Comparison of ENCODE assay signal across 6 cellular contexts in genomic region chr2:176131617-176132396, GRCh38. TPM values are rescaled to one million over a fixed set of nuclear protein-coding genes. Genes with fewer than 3 reads are reported as not detected.
DNase-seq lines count a peak whose midpoint lies in the region; ATAC-seq, FAIRE-seq and TF ChIP-seq lines count a peak whose summit lies in the region.

No MANE protein-coding gene starts in this region.

- peaks cover 28% of the 10 kb centered on the region for H3K27me3 ChIP-seq in colonic mucosa

- H3K4me3 Mint-ChIP-seq in stimulated activated naive CD8-positive, alpha-beta T cell treated with anti-CD3 and anti-CD28 coated beads, Interleukin-15, Interleukin-2, amounts not matched to agents 100 ng/mL and 50 ng/mL, for 24 hours: peak overlapping the region; percentile 80

- peak; percentile 45 for FAIRE-seq in islet of Langerhans (lab: Jason Lieb, UNC)

- no peak for ATAC-seq in stimulated activated naive CD8-positive, alpha-beta T cell treated with anti-CD3 and anti-CD28 coated beads, Interleukin-15, Interleukin-2, amounts not matched to agents 100 U/mL and 50 U/mL, for 24 hours

- DNase-seq in stimulated activated naive CD8-positive, alpha-beta T cell treated with anti-CD3 and anti-CD28 coated beads, Interleukin-15, Interleukin-2, amounts not matched to agents 100 U/mL and 50 U/mL, for 24 hours: no peak
- DNase-seq in colonic mucosa (no peak), RKO (ENCODE audit: low spot score) (no peak), NCI-H1048 (lab: John Stamatoyannopoulos, UW) (no peak)

- H3K36me3 ChIP-seq in colonic mucosa: no peaks in the 10 kb centered on the region

- no peak overlapping the region for H3K27ac Mint-ChIP-seq in stimulated activated naive CD8-positive, alpha-beta T cell treated with anti-CD3 and anti-CD28 coated beads, Interleukin-15, Interleukin-2, amounts not matched to agents 100 ng/mL and 50 ng/mL, for 24 hours

- H3K27me3 Mint-ChIP-seq in stimulated activated naive CD8-positive, alpha-beta T cell treated with anti-CD3 and anti-CD28 coated beads, Interleukin-15, Interleukin-2, amounts not matched to agents 100 ng/mL and 50 ng/mL, for 24 hours: peaks cover 84% of the 10 kb centered on the region

- H3K36me3 Mint-ChIP-seq in stimulated activated naive CD8-positive, alpha-beta T cell treated with anti-CD3 and anti-CD28 coated beads, Interleukin-15, Interleukin-2, amounts not matched to agents 100 ng/mL and 50 ng/mL, for 24 hours (ENCODE audit: low read depth): peaks cover 6% of the 10 kb centered on the region

- no peak overlapping the region for H3K27ac ChIP-seq in colonic mucosa

- no peaks in the 10 kb centered on the region for H3K9me3 Mint-ChIP-seq in stimulated activated naive CD8-positive, alpha-beta T cell treated with anti-CD3 and anti-CD28 coated beads, Interleukin-15, Interleukin-2, amounts not matched to agents 100 ng/mL and 50 ng/mL, for 24 hours

- no peaks in the 10 kb centered on the region for H3K4me1 ChIP-seq in colonic mucosa

- H3K4me3 ChIP-seq in colonic mucosa: no peak overlapping the region

- H3K4me1 Mint-ChIP-seq in stimulated activated naive CD8-positive, alpha-beta T cell treated with anti-CD3 and anti-CD28 coated beads, Interleukin-15, Interleukin-2, amounts not matched to agents 100 ng/mL and 50 ng/mL, for 24 hours (ENCODE audit: low read depth): peaks cover 40% of the 10 kb centered on the region

- no peaks in the 10 kb centered on the region for H3K9me3 ChIP-seq in colonic mucosa

- intact Hi-C loops in colonic mucosa (cut with DNase I): no loop called here

- TF ChIP-seq CTCF in colonic mucosa (IDR thresholded peaks at IDR 0.05): no peak

- H3K9ac ChIP-seq in colonic mucosa (ENCODE audit: low read depth in 2 of 2, low read length in 2 of 2): peak overlapping the region in 1 of 2 donors; percentile 63

RNA-seq across cellular contexts. Expression of gene HOXD8, which starts 2.3 kb away (rescaled TPM):
- total RNA-seq in colonic mucosa: 1 to 10 TPM; 3.1 to 4.6 TPM

RNA-seq across cellular contexts. Expression of gene HOXD9, which starts 9.3 kb away (rescaled TPM):
- 1 to 10 TPM in 1 of 2 donors, under 1 TPM in 1; 0.86 to 1.7 TPM for total RNA-seq in colonic mucosa

RNA-seq across cellular contexts. Expression of gene HOXD10, which starts 15.2 kb away (rescaled TPM):
- 1 to 10 TPM in 1 of 2 donors, under 1 TPM in 1; 0.32 to 1.9 TPM for total RNA-seq in colonic mucosa

RNA-seq across cellular contexts. Expression of gene HOXD4, which starts 19.5 kb away (rescaled TPM):
- total RNA-seq in colonic mucosa: 1 to 10 TPM; 1.6 to 3.6 TPM

RNA-seq across cellular contexts. Expression of gene HOXD11, which starts 24.7 kb away (rescaled TPM):
- total RNA-seq in colonic mucosa: 1 to 10 TPM in 1 of 2 donors, under 1 TPM in 1; 0.25 to 1.6 TPM
